ENCODE assay signal across 28 cellular contexts in genomic region chr17:58049533-58049932, GRCh38. TPM values are rescaled to one million over a fixed set of nuclear protein-coding genes. Genes with fewer than 3 reads are reported as not detected.
DNase-seq lines count a peak whose midpoint lies in the region; ATAC-seq, FAIRE-seq and TF ChIP-seq lines count a peak whose summit lies in the region.
"Had no signal": no experiment of that assay in that cellular context is flagged by ENCODE, and none has a peak within 500 bp of the region (broad histone marks: within the 10 kb centered on the region; RNA-seq: fewer than 3 reads in every experiment).

No MANE protein-coding gene starts in this region.

- H3K27me3 ChIP-seq in H9 (ENCODE audit: insufficient read depth, low read length) (no peaks in the 10 kb centered on the region; the same call in 1 of the 2 replicates), K562 (ENCODE audit: control insufficient read depth in 2 of 2, insufficient read depth in 2 of 2, low read length in 2 of 2) (peaks cover 22 to 25% of the 10 kb centered on the region in 2 experiments), trophoblast cell (ENCODE audit: insufficient read depth, low read length) (no peaks in the 10 kb centered on the region), GM23248 (replicated peaks; ENCODE audit: insufficient read depth) (peaks cover 8% of the 10 kb centered on the region; the same call in 1 of the 2 replicates)
- H3K27me3 ChIP-seq: BLaER1 had no signal

- no peaks in the 10 kb centered on the region for H3K9me1 ChIP-seq in K562 (ENCODE audit: control insufficient read depth, insufficient read depth, low read length)

- peak; percentile 8 for DNase-seq in H9
- DNase-seq in K562 (ENCODE audit: extremely low read depth in 1 of 4, low spot score in 3 of 4): no peak
- DNase-seq in epithelial cell of esophagus (ENCODE audit: low read depth): peak; percentile 20
- peak; percentile 72 to 92 for DNase-seq in trophoblast cell
- DNase-seq in mucosa of descending colon: no peak
- no peak for DNase-seq in GM23248
- no peak for DNase-seq in occipital lobe (lab: John Stamatoyannopoulos, UW)
- DNase-seq: 8988T; ACHN; BE2C; C1 segment of cervical spinal cord; CD4-positive, alpha-beta memory T cell; CD4-positive, CD25-positive, alpha-beta regulatory T cell; CD8-positive, alpha-beta memory T cell; COR-L47; DMS 273 treated with DMSO at 0.1 percent for 48 hours; DMS153; DMS53; DMS79; DND-41; EL; GDM1 had no signal

- peaks cover 9% of the 10 kb centered on the region in 2 experiments for H3K4me1 Mint-ChIP-seq in H9
- H3K4me1 Mint-ChIP-seq: CD14-positive monocyte had no signal

- no peak for TF ChIP-seq RAD21 in K562 (CRISPR knock-in tag; conservative IDR thresholded peaks at IDR 0.05 in 1 of 2, IDR thresholded peaks at IDR 0.05 in 1 of 2)

- in situ Hi-C loops in K562 (cut with MboI) (no loop called here), GM23248 (cut with MboI) (no loop called here)

- H3K4me1 ChIP-seq in H9 (ENCODE audit: insufficient read depth, low read length): 0 out of 2 replicates have a peak, but pooled peaks cover 4% of the 10 kb centered on the region
- H3K4me1 ChIP-seq in K562 (replicated peaks in 1 of 2; ENCODE audit: control insufficient read depth in 2 of 2, insufficient read depth in 2 of 2, low read length in 2 of 2): no peaks in the 10 kb centered on the region
- no peaks in the 10 kb centered on the region for H3K4me1 ChIP-seq in trophoblast cell (ENCODE audit: control insufficient read depth in 1 of 2, insufficient read depth in 2 of 2, low read length in 2 of 2)
- H3K4me1 ChIP-seq in mucosa of descending colon (ENCODE audit: low read depth): no peaks in the 10 kb centered on the region
- H3K4me1 ChIP-seq in GM23248 (ENCODE audit: insufficient read depth): no peaks in the 10 kb centered on the region
- H3K4me1 ChIP-seq: BE2C, BLaER1 had no signal

- H2AK5ac ChIP-seq in H9 (ENCODE audit: insufficient read length, low read length) (no peak overlapping the region), trophoblast cell (ENCODE audit: low read length) (no peak overlapping the region)

- H3K23ac ChIP-seq in H9 (ENCODE audit: insufficient read length, low read depth, low read length) (no peak overlapping the region), trophoblast cell (ENCODE audit: low read length) (no peak overlapping the region)

- H2BK5ac ChIP-seq in H9 (ENCODE audit: insufficient read length, low read length) (no peak overlapping the region), trophoblast cell (ENCODE audit: low read depth, low read length, poor library complexity) (no peak overlapping the region)

- H4K91ac ChIP-seq in H9 (ENCODE audit: insufficient read length, low read depth, low read length) (no peak overlapping the region), trophoblast cell (ENCODE audit: low read depth, low read length) (no peak overlapping the region)

- H3K56ac ChIP-seq in H9 (ENCODE audit: insufficient read length, low read depth, low read length): no peak overlapping the region

- H2BK12ac ChIP-seq in H9 (ENCODE audit: insufficient read length, low read depth, low read length) (no peak overlapping the region), trophoblast cell (ENCODE audit: low read length) (no peak overlapping the region)

- no CpG with 5 or more reads among the region's 4 CpGs for WGBS in H9 (ENCODE audit: extremely low coverage, insufficient read length, low lambda C conversion rate)
- 19% methylated on average over 4 of the region's 4 CpGs for WGBS in K562 (ENCODE audit: insufficient coverage, low coverage, missing lambda C conversion rate)
- no CpG with 5 or more reads among the region's 4 CpGs for WGBS in trophoblast cell (ENCODE audit: extremely low coverage, insufficient coverage, insufficient read length)
- WGBS in GM23248 (ENCODE audit: low coverage in 1 of 2, low lambda C conversion rate in 2 of 2, missing lambda C conversion rate in 2 of 2), 2 experiments: 80 to 83% methylated on average over 4 of the region's 4 CpGs

- no peak overlapping the region for H3K4me2 ChIP-seq in H9 (ENCODE audit: insufficient read depth, insufficient read length, low read length)
- H3K4me2 ChIP-seq in K562 (ENCODE audit: insufficient read depth, low read length): no peak overlapping the region
- no peak overlapping the region for H3K4me2 ChIP-seq in trophoblast cell (ENCODE audit: low read length)
- no peak overlapping the region for H3K4me2 ChIP-seq in GM23248 (ENCODE audit: unreplicated experiment)
- H3K4me2 ChIP-seq: BLaER1 had no signal

- intact Hi-C loops in K562 (cut with micrococcal nuclease): no loop called here
- intact Hi-C loops in mucosa of descending colon (cut with DNase I, micrococcal nuclease): no loop called here

- H3K27ac Mint-ChIP-seq in H9: no peak overlapping the region
- H3K27ac Mint-ChIP-seq: CD14-positive monocyte; CD4-positive, alpha-beta memory T cell; CD4-positive, CD25-positive, alpha-beta regulatory T cell; CD8-positive, alpha-beta memory T cell had no signal

- H3K36me3 ChIP-seq in K562 (ENCODE audit: control insufficient read depth, insufficient read depth, low read length) (no peaks in the 10 kb centered on the region), trophoblast cell (ENCODE audit: control insufficient read depth in 1 of 2, insufficient read depth in 2 of 2, low read length in 2 of 2) (no peaks in the 10 kb centered on the region), mucosa of descending colon (ENCODE audit: low read depth) (no peaks in the 10 kb centered on the region), GM23248 (ENCODE audit: low read depth) (no peaks in the 10 kb centered on the region)
- H3K36me3 ChIP-seq: BE2C, BLaER1 had no signal

- H3K9ac ChIP-seq in H9 (ENCODE audit: extremely low read depth, insufficient read length, low read length) (no peak overlapping the region), K562 (ENCODE audit: insufficient read depth in 1 of 2, low read depth in 2 of 2, low read length in 2 of 2) (no peak overlapping the region), trophoblast cell (ENCODE audit: low read length) (no peak overlapping the region), GM23248 (no peak overlapping the region)
- H3K9ac ChIP-seq: BLaER1 had no signal

- peaks cover 3% of the 10 kb centered on the region for H3K23me2 ChIP-seq in H9 (ENCODE audit: insufficient read length, low read depth, low read length, poor library complexity, severe bottlenecking)

- POLR2A ChIA-PET in K562 (lab: Yijun Ruan, JAX): interaction anchor here (0.6 to 1.4 kb wide), 3 partner anchors 9 to 562 kb away, joined by 3 to 4 read pairs (median 3); no protein-coding TSS in a partner anchor

- H3K79me1 ChIP-seq in H9 (ENCODE audit: insufficient read depth, low read depth, low read length, poor library complexity, severe bottlenecking) (no peaks in the 10 kb centered on the region), trophoblast cell (ENCODE audit: low read length) (no peaks in the 10 kb centered on the region)

- H3K18ac ChIP-seq in H9 (ENCODE audit: insufficient read length, low read depth, low read length): no peak overlapping the region
- H3K18ac ChIP-seq in trophoblast cell (ENCODE audit: low read length): no peak overlapping the region

- H3F3A ChIP-seq in GM23248 (ENCODE audit: insufficient read depth): peaks cover 6% of the 10 kb centered on the region; the same call in 1 of the 2 replicates

- CTCF ChIA-PET in K562 (lab: Yijun Ruan, JAX; ENCODE audit: low intra/inter-chr PET ratio): no interaction called here

- H3K9me3 Mint-ChIP-seq in H9: no peaks in the 10 kb centered on the region
- H3K9me3 Mint-ChIP-seq: CD14-positive monocyte; CD8-positive, alpha-beta memory T cell had no signal

- H2BK120ac ChIP-seq in H9 (ENCODE audit: low read depth, low read length, poor library complexity, severe bottlenecking) (no peak overlapping the region), trophoblast cell (ENCODE audit: insufficient read depth, low read length, poor library complexity) (no peak overlapping the region)

- no peak for TF ChIP-seq EP300 in K562 (IDR thresholded peaks at IDR 0.05; ENCODE audit: low read length)

- BruUV-seq in K562 (replicated peaks; lab: Mats Ljungman, UMichigan): no TSS peak

- H3K4ac ChIP-seq in H9 (ENCODE audit: low read depth, low read length) (no peak overlapping the region), trophoblast cell (ENCODE audit: low read depth, low read length) (no peak overlapping the region)

- H3K4me3 ChIP-seq in K562 (no peak overlapping the region), epithelial cell of esophagus (ENCODE audit: low read length) (no peak overlapping the region), trophoblast cell (ENCODE audit: low read depth, low read length) (no peak overlapping the region), mucosa of descending colon (no peak overlapping the region), GM23248 (no peak overlapping the region)
- H3K4me3 ChIP-seq: BLaER1, GM12878 had no signal

- TF ChIP-seq CTCF in H9 (conservative IDR thresholded peaks at IDR 0.05) (no peak), K562 (IDR thresholded peaks at IDR 0.05 in 2 of 3, conservative IDR thresholded peaks at IDR 0.05 in 1 of 3; ENCODE audit: insufficient read depth in 2 of 3, low read depth in 1 of 3, low read length in 3 of 3) (no peak), epithelial cell of esophagus (IDR thresholded peaks at IDR 0.05; ENCODE audit: insufficient read depth, low read depth, low read length, missing control alignments) (no peak), mucosa of descending colon (IDR thresholded peaks at IDR 0.05) (no peak)

- H3K9me3 ChIP-seq in H9 (ENCODE audit: control insufficient read depth, low read depth, low read length) (no peaks in the 10 kb centered on the region), K562 (replicated peaks; ENCODE audit: control insufficient read depth, insufficient read depth, low read depth, low read length) (no peaks in the 10 kb centered on the region), trophoblast cell (ENCODE audit: insufficient read depth, low read depth, low read length) (no peaks in the 10 kb centered on the region), mucosa of descending colon (no peaks in the 10 kb centered on the region), GM23248 (ENCODE audit: low read depth) (no peaks in the 10 kb centered on the region)
- H3K9me3 ChIP-seq: BE2C, BLaER1 had no signal

- no peak overlapping the region for H3T11ph ChIP-seq in H9 (ENCODE audit: low read length)

- no peak overlapping the region for H4K5ac ChIP-seq in H9 (ENCODE audit: insufficient read length, low read depth, low read length)

- no peaks in the 10 kb centered on the region for H3K79me2 ChIP-seq in H9 (ENCODE audit: insufficient read depth, low read length)
- no peaks in the 10 kb centered on the region for H3K79me2 ChIP-seq in K562 (ENCODE audit: control insufficient read depth, insufficient read depth, low read length)
- no peaks in the 10 kb centered on the region for H3K79me2 ChIP-seq in trophoblast cell (ENCODE audit: control insufficient read depth, insufficient read depth, low read length, poor library complexity)
- no peaks in the 10 kb centered on the region for H3K79me2 ChIP-seq in GM23248 (ENCODE audit: insufficient read depth)

- no peak overlapping the region for H3K27ac ChIP-seq in H9 (ENCODE audit: insufficient read length, low read depth, low read length)
- H3K27ac ChIP-seq in K562 (ENCODE audit: extremely low read depth, low read depth, low read length): no peak overlapping the region
- H3K27ac ChIP-seq in trophoblast cell (ENCODE audit: low read depth, low read length): no peak overlapping the region
- no peak overlapping the region for H3K27ac ChIP-seq in GM23248
- H3K27ac ChIP-seq: BLaER1 had no signal

- H3K4me3 Mint-ChIP-seq in H9: no peak overlapping the region
- H3K4me3 Mint-ChIP-seq: CD14-positive monocyte; CD4-positive, alpha-beta memory T cell; CD4-positive, CD25-positive, alpha-beta regulatory T cell; CD8-positive, alpha-beta memory T cell had no signal

- H4K12ac ChIP-seq in trophoblast cell (ENCODE audit: low read depth, low read length): no peak overlapping the region

- H4K8ac ChIP-seq in H9 (replicated peaks; ENCODE audit: insufficient read length, low read depth, low read length) (no peak overlapping the region), trophoblast cell (ENCODE audit: low read depth, low read length) (no peak overlapping the region)

- TF ChIP-seq POLR2A in K562 (conservative IDR thresholded peaks at IDR 0.05): no peak

- H2BK20ac ChIP-seq in H9 (ENCODE audit: low read depth, low read length, poor library complexity, severe bottlenecking): no peak overlapping the region

- ATAC-seq in K562 (no peak), mucosa of descending colon (no peak)
- ATAC-seq: GM12878 had no signal

- peaks cover 11% of the 10 kb centered on the region for H3K27me3 Mint-ChIP-seq in H9 (ENCODE audit: low read depth)

- FAIRE-seq in K562 (lab: Jason Lieb, UNC): no peak
- FAIRE-seq: A204.1, GM12878, GM12892, GM18507 had no signal

- no peaks in the 10 kb centered on the region for H3K36me3 Mint-ChIP-seq in H9 (ENCODE audit: insufficient read depth in 1 of 3, low read depth in 3 of 3)
- H3K36me3 Mint-ChIP-seq: CD14-positive monocyte; CD4-positive, alpha-beta memory T cell; CD4-positive, CD25-positive, alpha-beta regulatory T cell; CD8-positive, alpha-beta memory T cell had no signal

- no peak overlapping the region for H2BK15ac ChIP-seq in H9 (ENCODE audit: low read depth, low read length)

- H3K14ac ChIP-seq in H9 (ENCODE audit: insufficient read depth, low read length) (no peak overlapping the region), trophoblast cell (ENCODE audit: low read length) (no peak overlapping the region)

- no peaks in the 10 kb centered on the region for H3K9me2 ChIP-seq in GM23248 (ENCODE audit: insufficient read depth)

- H2AFZ ChIP-seq in H9 (ENCODE audit: low read length): no peak overlapping the region
- no peak overlapping the region for H2AFZ ChIP-seq in K562 (ENCODE audit: low read depth, low read length)
- H2AFZ ChIP-seq in trophoblast cell (ENCODE audit: insufficient read depth, low read length, poor library complexity): no peak overlapping the region
- no peak overlapping the region for H2AFZ ChIP-seq in GM23248

- H4K20me1 ChIP-seq in H9 (ENCODE audit: control insufficient read depth, insufficient read depth, insufficient read length): no peaks in the 10 kb centered on the region
- no peaks in the 10 kb centered on the region for H4K20me1 ChIP-seq in K562 (replicated peaks; ENCODE audit: control insufficient read depth, insufficient read depth, low read length)
- H4K20me1 ChIP-seq in GM23248 (ENCODE audit: insufficient read depth): no peaks in the 10 kb centered on the region
- H4K20me1 ChIP-seq: BLaER1 had no signal

RNA-seq across cellular contexts. Expression of gene DYNLL2, which starts 33.7 kb away (rescaled TPM):
- total RNA-seq in H9 (2021): 38.7 and 39.3 TPM in 2 replicates
- total RNA-seq in K562 (2011; cell fraction: chromatin; rRNA removed; ENCODE audit: low replicate concordance): 14.2 and 14.6 TPM in 2 replicates
- total RNA-seq in K562 (2011; cell fraction: nucleolus; rRNA removed): 8.4 and 9.3 TPM in 2 replicates
- total RNA-seq in K562 (2011; cell fraction: nucleoplasm; rRNA removed): 17.1 and 28.1 TPM in 2 replicates
- 13.0 and 17.2 TPM in 2 replicates for total RNA-seq in K562 (2014; rRNA removed)
- 12.8 and 15.0 TPM in 2 replicates for total RNA-seq in K562 (2014; rRNA removed; fragmentation: Illumina TruSeq; extraction: Trizol)
- total RNA-seq in K562 (2015; rRNA removed; fragmentation: Illumina TruSeq; extraction: Trizol): 11.2 and 11.9 TPM in 2 replicates
- 19.1 and 24.5 TPM in 2 replicates for total RNA-seq in K562 (2021)
- 12.2 and 18.4 TPM in 2 replicates for polyA plus RNA-seq in K562 (2011; rRNA removed)
- polyA plus RNA-seq in K562 (2011; cell fraction: cytosol; rRNA removed): 11.2 and 12.5 TPM in 2 replicates
- polyA plus RNA-seq in K562 (2011; cell fraction: nucleus; rRNA removed): 8.7 and 10.1 TPM in 2 replicates
- polyA plus RNA-seq in K562 (2012): 19.5 and 41.0 TPM in 2 replicates
- polyA plus RNA-seq in K562 (2014; fragmentation: Illumina TruSeq; extraction: Trizol): 23.8 and 26.0 TPM in 2 replicates
- polyA plus RNA-seq in K562 (2014; fragmentation: Nextera tagmentation; extraction: Ambion mirVana): 1 to 10 TPM; 1.8 to 2.3 TPM
- 19.9 and 22.6 TPM in 2 replicates for polyA plus RNA-seq in K562 (2014; rRNA removed)
- polyA minus RNA-seq in K562 (2011; rRNA and poly(A)+ RNA removed): 16.5 and 19.5 TPM in 2 replicates
- 5.9 and 10.6 TPM in 2 replicates for polyA minus RNA-seq in K562 (2011; cell fraction: cytosol; rRNA and poly(A)+ RNA removed)
- 5.9 and 9.1 TPM in 2 replicates for polyA minus RNA-seq in K562 (2011; cell fraction: nucleus; rRNA and poly(A)+ RNA removed)
- 20.6 and 21.7 TPM in 2 replicates for polyA plus RNA-seq in trophoblast cell (2013)
- total RNA-seq in mucosa of descending colon: 10 to 100 TPM; 33.9 to 53.2 (median 33.9) TPM
- total RNA-seq in GM23248 (2014; rRNA removed; shearing (Covaris generic)): 9.9 and 11.3 TPM in 2 replicates
- 1.0 and 1.5 TPM in 2 replicates for polyA plus RNA-seq in GM23248 (2016; fragmentation: Nextera tagmentation; extraction: Ambion mirVana)
- total RNA-seq in occipital lobe: 41.2 TPM

RNA-seq across cellular contexts. Expression of gene SRSF1, which starts 42.5 kb away (rescaled TPM):
- 462 and 470 TPM in 2 replicates for total RNA-seq in H9 (2021)
- total RNA-seq in K562 (2011; cell fraction: chromatin; rRNA removed; ENCODE audit: low replicate concordance): 786 and 1,134 TPM in 2 replicates
- 478 and 544 TPM in 2 replicates for total RNA-seq in K562 (2011; cell fraction: nucleolus; rRNA removed)
- total RNA-seq in K562 (2011; cell fraction: nucleoplasm; rRNA removed): 429 and 506 TPM in 2 replicates
- 434 and 460 TPM in 2 replicates for total RNA-seq in K562 (2014; rRNA removed)
- total RNA-seq in K562 (2014; rRNA removed; fragmentation: Illumina TruSeq; extraction: Trizol): 485 and 507 TPM in 2 replicates
- total RNA-seq in K562 (2015; rRNA removed; fragmentation: Illumina TruSeq; extraction: Trizol): 538 and 559 TPM in 2 replicates
- 384 and 442 TPM in 2 replicates for total RNA-seq in K562 (2021)
- 318 and 470 TPM in 2 replicates for polyA plus RNA-seq in K562 (2011; rRNA removed)
- 194 and 299 TPM in 2 replicates for polyA plus RNA-seq in K562 (2011; cell fraction: cytosol; rRNA removed)
- polyA plus RNA-seq in K562 (2011; cell fraction: nucleus; rRNA removed): 1,337 and 1,529 TPM in 2 replicates
- polyA plus RNA-seq in K562 (2012): 195 and 557 TPM in 2 replicates
- 380 and 384 TPM in 2 replicates for polyA plus RNA-seq in K562 (2014; fragmentation: Illumina TruSeq; extraction: Trizol)
- polyA plus RNA-seq in K562 (2014; fragmentation: Nextera tagmentation; extraction: Ambion mirVana): 10 to 100 TPM; 77.8 to 98.4 TPM
- 425 and 475 TPM in 2 replicates for polyA plus RNA-seq in K562 (2014; rRNA removed)
- 523 and 643 TPM in 2 replicates for polyA minus RNA-seq in K562 (2011; rRNA and poly(A)+ RNA removed)
- 235 and 297 TPM in 2 replicates for polyA minus RNA-seq in K562 (2011; cell fraction: cytosol; rRNA and poly(A)+ RNA removed)
- 514 and 680 TPM in 2 replicates for polyA minus RNA-seq in K562 (2011; cell fraction: nucleus; rRNA and poly(A)+ RNA removed)
- polyA plus RNA-seq in trophoblast cell (2013): 176 and 177 TPM in 2 replicates
- total RNA-seq in mucosa of descending colon: 100 to 1,000 TPM; 150 to 188 (median 184) TPM
- total RNA-seq in GM23248 (2014; rRNA removed; shearing (Covaris generic)): 204 and 228 TPM in 2 replicates
- polyA plus RNA-seq in GM23248 (2016; fragmentation: Nextera tagmentation; extraction: Ambion mirVana): 125 and 130 TPM in 2 replicates
- 382 TPM for total RNA-seq in occipital lobe

Comparison
In these comparisons a context has a peak if more than half of its experiments do, and no peak if none do; other contexts are left out.
1. DNase-seq: peak in H9 (single experiment), epithelial cell of esophagus (single experiment) and trophoblast cell (2 of 2); none in K562 (0 of 4), mucosa of descending colon (0 of 3), GM23248 (single experiment) and occipital lobe (single experiment).